Comparison of ENCODE assay signal across 1 cellular context in the genomic region with DNA sequence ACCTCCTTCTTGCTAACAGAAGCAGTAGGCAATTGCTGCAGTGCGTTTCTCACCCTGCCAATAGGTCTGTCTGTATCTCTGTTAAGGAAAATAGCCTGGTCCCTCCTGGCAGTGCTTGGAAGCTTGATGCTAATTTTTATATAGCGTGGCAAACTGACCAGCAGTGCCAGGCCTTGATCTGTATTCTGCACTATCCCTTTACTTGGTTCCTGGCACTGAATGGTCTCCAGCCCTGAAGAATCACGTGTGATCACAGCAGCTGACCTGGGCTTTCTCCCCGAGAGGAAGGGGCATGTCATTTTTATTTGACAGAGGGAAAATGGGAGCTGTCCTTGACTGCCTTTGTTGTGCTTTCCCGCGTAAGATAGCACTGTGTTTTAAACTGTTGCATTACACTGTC.
TF ChIP-seq lines count a peak whose summit lies in the region.

No MANE protein-coding gene starts in this region.

TF ChIP-seq in K562, 482 proteins besides CTCF, POLR2A, EP300 and RAD21 (continued from another document):
- TF ChIP-seq, protein P1, sequence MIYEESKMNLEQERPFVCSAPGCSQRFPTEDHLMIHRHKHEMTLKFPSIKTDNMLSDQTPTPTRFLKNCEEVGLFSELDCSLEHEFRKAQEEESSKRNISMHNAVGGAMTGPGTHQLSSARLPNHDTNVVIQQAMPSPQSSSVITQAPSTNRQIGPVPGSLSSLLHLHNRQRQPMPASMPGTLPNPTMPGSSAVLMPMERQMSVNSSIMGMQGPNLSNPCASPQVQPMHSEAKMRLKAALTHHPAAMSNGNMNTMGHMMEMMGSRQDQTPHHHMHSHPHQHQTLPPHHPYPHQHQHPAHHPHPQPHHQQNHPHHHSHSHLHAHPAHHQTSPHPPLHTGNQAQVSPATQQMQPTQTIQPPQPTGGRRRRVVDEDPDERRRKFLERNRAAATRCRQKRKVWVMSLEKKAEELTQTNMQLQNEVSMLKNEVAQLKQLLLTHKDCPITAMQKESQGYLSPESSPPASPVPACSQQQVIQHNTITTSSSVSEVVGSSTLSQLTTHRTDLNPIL (CRISPR knock-in tag; IDR thresholded peaks at IDR 0.05) = no peak
- TF ChIP-seq RFX7 (CRISPR knock-in tag; IDR thresholded peaks at IDR 0.05) (no peak), FOXA3 (CRISPR knock-in tag; conservative IDR thresholded peaks at IDR 0.05 in 1 of 2, IDR thresholded peaks at IDR 0.05 in 1 of 2) (no peak), ZNF75A (CRISPR knock-in tag; IDR thresholded peaks at IDR 0.05) (no peak), ZNF3 (CRISPR knock-in tag; IDR thresholded peaks at IDR 0.05) (no peak), ZC3H8 (IDR thresholded peaks at IDR 0.05) (no peak), SRF (CRISPR knock-in tag; IDR thresholded peaks at IDR 0.05) (no peak), PURB (CRISPR knock-in tag; IDR thresholded peaks at IDR 0.05; ENCODE audit: low read depth) (no peak)
- TF ChIP-seq, protein P2, sequence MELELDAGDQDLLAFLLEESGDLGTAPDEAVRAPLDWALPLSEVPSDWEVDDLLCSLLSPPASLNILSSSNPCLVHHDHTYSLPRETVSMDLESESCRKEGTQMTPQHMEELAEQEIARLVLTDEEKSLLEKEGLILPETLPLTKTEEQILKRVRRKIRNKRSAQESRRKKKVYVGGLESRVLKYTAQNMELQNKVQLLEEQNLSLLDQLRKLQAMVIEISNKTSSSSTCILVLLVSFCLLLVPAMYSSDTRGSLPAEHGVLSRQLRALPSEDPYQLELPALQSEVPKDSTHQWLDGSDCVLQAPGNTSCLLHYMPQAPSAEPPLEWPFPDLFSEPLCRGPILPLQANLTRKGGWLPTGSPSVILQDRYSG (tag; conservative IDR thresholded peaks at IDR 0.05; ENCODE audit: low read depth) = no peak
- TF ChIP-seq, protein P3, sequence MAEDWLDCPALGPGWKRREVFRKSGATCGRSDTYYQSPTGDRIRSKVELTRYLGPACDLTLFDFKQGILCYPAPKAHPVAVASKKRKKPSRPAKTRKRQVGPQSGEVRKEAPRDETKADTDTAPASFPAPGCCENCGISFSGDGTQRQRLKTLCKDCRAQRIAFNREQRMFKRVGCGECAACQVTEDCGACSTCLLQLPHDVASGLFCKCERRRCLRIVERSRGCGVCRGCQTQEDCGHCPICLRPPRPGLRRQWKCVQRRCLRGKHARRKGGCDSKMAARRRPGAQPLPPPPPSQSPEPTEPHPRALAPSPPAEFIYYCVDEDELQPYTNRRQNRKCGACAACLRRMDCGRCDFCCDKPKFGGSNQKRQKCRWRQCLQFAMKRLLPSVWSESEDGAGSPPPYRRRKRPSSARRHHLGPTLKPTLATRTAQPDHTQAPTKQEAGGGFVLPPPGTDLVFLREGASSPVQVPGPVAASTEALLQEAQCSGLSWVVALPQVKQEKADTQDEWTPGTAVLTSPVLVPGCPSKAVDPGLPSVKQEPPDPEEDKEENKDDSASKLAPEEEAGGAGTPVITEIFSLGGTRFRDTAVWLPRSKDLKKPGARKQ (CRISPR knock-in tag; IDR thresholded peaks at IDR 0.05) = no peak
- TF ChIP-seq, protein P4, sequence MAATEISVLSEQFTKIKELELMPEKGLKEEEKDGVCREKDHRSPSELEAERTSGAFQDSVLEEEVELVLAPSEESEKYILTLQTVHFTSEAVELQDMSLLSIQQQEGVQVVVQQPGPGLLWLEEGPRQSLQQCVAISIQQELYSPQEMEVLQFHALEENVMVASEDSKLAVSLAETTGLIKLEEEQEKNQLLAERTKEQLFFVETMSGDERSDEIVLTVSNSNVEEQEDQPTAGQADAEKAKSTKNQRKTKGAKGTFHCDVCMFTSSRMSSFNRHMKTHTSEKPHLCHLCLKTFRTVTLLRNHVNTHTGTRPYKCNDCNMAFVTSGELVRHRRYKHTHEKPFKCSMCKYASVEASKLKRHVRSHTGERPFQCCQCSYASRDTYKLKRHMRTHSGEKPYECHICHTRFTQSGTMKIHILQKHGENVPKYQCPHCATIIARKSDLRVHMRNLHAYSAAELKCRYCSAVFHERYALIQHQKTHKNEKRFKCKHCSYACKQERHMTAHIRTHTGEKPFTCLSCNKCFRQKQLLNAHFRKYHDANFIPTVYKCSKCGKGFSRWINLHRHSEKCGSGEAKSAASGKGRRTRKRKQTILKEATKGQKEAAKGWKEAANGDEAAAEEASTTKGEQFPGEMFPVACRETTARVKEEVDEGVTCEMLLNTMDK (IDR thresholded peaks at IDR 0.05; ENCODE audit: borderline replicate concordance, insufficient read depth, low read depth, low read length, poor library complexity, severe bottlenecking) = no peak
- TF ChIP-seq, protein P5, sequence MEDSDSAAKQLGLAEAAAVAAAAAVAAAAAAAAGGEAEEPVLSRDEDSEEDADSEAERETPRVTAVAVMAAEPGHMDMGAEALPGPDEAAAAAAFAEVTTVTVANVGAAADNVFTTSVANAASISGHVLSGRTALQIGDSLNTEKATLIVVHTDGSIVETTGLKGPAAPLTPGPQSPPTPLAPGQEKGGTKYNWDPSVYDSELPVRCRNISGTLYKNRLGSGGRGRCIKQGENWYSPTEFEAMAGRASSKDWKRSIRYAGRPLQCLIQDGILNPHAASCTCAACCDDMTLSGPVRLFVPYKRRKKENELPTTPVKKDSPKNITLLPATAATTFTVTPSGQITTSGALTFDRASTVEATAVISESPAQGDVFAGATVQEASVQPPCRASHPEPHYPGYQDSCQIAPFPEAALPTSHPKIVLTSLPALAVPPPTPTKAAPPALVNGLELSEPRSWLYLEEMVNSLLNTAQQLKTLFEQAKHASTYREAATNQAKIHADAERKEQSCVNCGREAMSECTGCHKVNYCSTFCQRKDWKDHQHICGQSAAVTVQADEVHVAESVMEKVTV (CRISPR knock-in tag; IDR thresholded peaks at IDR 0.05) = no peak
- TF ChIP-seq, protein P6, sequence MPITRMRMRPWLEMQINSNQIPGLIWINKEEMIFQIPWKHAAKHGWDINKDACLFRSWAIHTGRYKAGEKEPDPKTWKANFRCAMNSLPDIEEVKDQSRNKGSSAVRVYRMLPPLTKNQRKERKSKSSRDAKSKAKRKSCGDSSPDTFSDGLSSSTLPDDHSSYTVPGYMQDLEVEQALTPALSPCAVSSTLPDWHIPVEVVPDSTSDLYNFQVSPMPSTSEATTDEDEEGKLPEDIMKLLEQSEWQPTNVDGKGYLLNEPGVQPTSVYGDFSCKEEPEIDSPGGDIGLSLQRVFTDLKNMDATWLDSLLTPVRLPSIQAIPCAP (CRISPR knock-in tag; IDR thresholded peaks at IDR 0.05; ENCODE audit: borderline replicate concordance) = no peak
